In genomic region chr16:87076950-87077749, GRCh38 we compare ENCODE assay signal across 9 cellular contexts.
DNase-seq lines count a peak whose midpoint lies in the region; ATAC-seq and TF ChIP-seq lines count a peak whose summit lies in the region.
"Had no signal": no experiment of that assay in that cellular context is flagged by ENCODE, and none has a peak within 500 bp of the region (broad histone marks: within the 10 kb centered on the region; RNA-seq: fewer than 3 reads in every experiment).

No MANE protein-coding gene starts in this region.

- peaks cover 14% of the 10 kb centered on the region for H3K9me3 Mint-ChIP-seq in activated CD4-positive, alpha-beta T cell treated with anti-CD3 and anti-CD28 coated beads, Interleukin-2, amount 10 ng/mL, durations not matched to agents 24 days and 14 days

- no peaks in the 10 kb centered on the region for H3K4me1 Mint-ChIP-seq in activated CD4-positive, alpha-beta T cell treated with anti-CD3 and anti-CD28 coated beads, Interleukin-2, amount 10 ng/mL, durations not matched to agents 24 days and 14 days

- no peaks in the 10 kb centered on the region for H3K79me1 ChIP-seq in IMR-90 (ENCODE audit: low read depth in 1 of 2, low read length in 2 of 2)

- TF ChIP-seq RAD21 in IMR-90 (IDR thresholded peaks at IDR 0.05; ENCODE audit: low read length): peak; percentile 67

- no peak overlapping the region for H2BK5ac ChIP-seq in IMR-90 (ENCODE audit: low read depth, low read length, poor library complexity, severe bottlenecking)

- no peak overlapping the region for H3K18ac ChIP-seq in IMR-90 (ENCODE audit: low read depth, low read length)

- no TSS peak for BruUV-seq in IMR-90 (replicated peaks; lab: Mats Ljungman, UMichigan)

- H4K20me1 ChIP-seq in IMR-90 (ENCODE audit: insufficient read depth, low read length) (no peaks in the 10 kb centered on the region), smooth muscle cell (ENCODE audit: low read depth) (no peaks in the 10 kb centered on the region)

- no peak overlapping the region for H4K5ac ChIP-seq in IMR-90 (ENCODE audit: low read depth, low read length)

- H3K27ac ChIP-seq in IMR-90 (ENCODE audit: insufficient read depth, low read length): no peak overlapping the region
- no peak overlapping the region for H3K27ac ChIP-seq in smooth muscle cell (ENCODE audit: low read depth)

- H2BK20ac ChIP-seq in IMR-90 (ENCODE audit: low read depth, low read length): no peak overlapping the region

- H4K91ac ChIP-seq in IMR-90 (ENCODE audit: insufficient read depth, low read depth, low read length): no peak overlapping the region

- dilution Hi-C loops in IMR-90 (cut with HindIII; ENCODE audit: low sequenced_read_pairs, unreplicated experiment): no loop called here

- peak; percentile 78 for ATAC-seq in IMR-90 (ENCODE audit: low read depth)
- no peak for ATAC-seq in GM18519 (IDR thresholded peaks at IDR 0.05; ENCODE audit: low FRiP score, unreplicated experiment)
- ATAC-seq: CD8-positive, alpha-beta T cell had no signal

- no peak overlapping the region for H3K23ac ChIP-seq in IMR-90 (ENCODE audit: low read depth, low read length)

- H3K27ac Mint-ChIP-seq in activated CD4-positive, alpha-beta T cell treated with anti-CD3 and anti-CD28 coated beads, Interleukin-2, amount 10 ng/mL, durations not matched to agents 24 days and 14 days: no peak overlapping the region
- H3K27ac Mint-ChIP-seq: CD8-positive, alpha-beta T cell had no signal

- in situ Hi-C loops in IMR-90 (cut with MboI; ENCODE audit: low sequenced_read_pairs): loop anchor here (10.0 kb wide), 1 partner anchor 198 kb away; no protein-coding TSS in a partner anchor

- H3K4me3 ChIP-seq in IMR-90 (ENCODE audit: insufficient read depth, low read depth, low read length) (no peak overlapping the region), smooth muscle cell (no peak overlapping the region)

- WGBS in IMR-90 (ENCODE audit: extremely low coverage in 2 of 2, insufficient read length in 1 of 2), 2 experiments: 59% methylated on average over 7 of the region's 13 CpGs; no CpG with 5 or more reads in 1 of the 2 experiments
- WGBS in smooth muscle cell (ENCODE audit: low lambda C conversion rate): 55% methylated on average over 13 of the region's 13 CpGs

- POLR2A ChIA-PET in IMR-90 (lab: Charles Lee; ENCODE audit: unreplicated experiment): no interaction called here

- no peak overlapping the region for H3K14ac ChIP-seq in IMR-90 (replicated peaks; ENCODE audit: low read depth, low read length)

- no peak overlapping the region for H4K8ac ChIP-seq in IMR-90 (ENCODE audit: low read depth in 2 of 2, low read length in 2 of 2)

- H2AK5ac ChIP-seq in IMR-90 (ENCODE audit: low read depth, low read length): no peak overlapping the region

- DNase-seq in NCI-H2107 treated with DMSO at 0.1 percent for 48 hours (lab: John Stamatoyannopoulos, UW; ENCODE audit: unreplicated experiment): peak; percentile 13
- DNase-seq in NCI-H2107 (lab: John Stamatoyannopoulos, UW): no peak
- peak; percentile 55 for DNase-seq in IMR-90
- DNase-seq in activated CD4-positive, alpha-beta T cell treated with anti-CD3 and anti-CD28 coated beads, Interleukin-2, amount 10 ng/mL, durations not matched to agents 24 days and 14 days: peak; percentile 81
- peak; percentile 32 for DNase-seq in germinal center (ENCODE audit: low spot score)
- DNase-seq in smooth muscle cell (lab: John Stamatoyannopoulos, UW; ENCODE audit: unreplicated experiment): no peak
- DNase-seq in DMS79 (lab: John Stamatoyannopoulos, UW): no peak

- CTCF ChIA-PET in IMR-90 (lab: Yijun Ruan, JAX): interaction anchor here (0.8 to 2.3 kb wide), 3 partner anchors 10 to 14 kb away, joined by 3 to 7 read pairs (median 3); no protein-coding TSS in a partner anchor

- no peak overlapping the region for H3K4me3 Mint-ChIP-seq in activated CD4-positive, alpha-beta T cell treated with anti-CD3 and anti-CD28 coated beads, Interleukin-2, amount 10 ng/mL, durations not matched to agents 24 days and 14 days
- H3K4me3 Mint-ChIP-seq: CD8-positive, alpha-beta T cell had no signal

- H2AFZ ChIP-seq in IMR-90 (replicated peaks; ENCODE audit: low read length, poor library complexity): peak overlapping the region; percentile 16
- no peak overlapping the region for H2AFZ ChIP-seq in smooth muscle cell (ENCODE audit: low read depth)

- no peaks in the 10 kb centered on the region for H3K9me1 ChIP-seq in IMR-90 (ENCODE audit: insufficient read depth, low read length)

- H3K36me3 ChIP-seq in IMR-90 (ENCODE audit: control insufficient read depth, insufficient read depth, low read length) (no peaks in the 10 kb centered on the region), smooth muscle cell (ENCODE audit: low read depth) (no peaks in the 10 kb centered on the region)

- TF ChIP-seq CTCF in IMR-90 (conservative IDR thresholded peaks at IDR 0.05; ENCODE audit: low read depth, low read length): peak; percentile 64
- TF ChIP-seq CTCF in smooth muscle cell (IDR thresholded peaks at IDR 0.05; ENCODE audit: borderline replicate concordance, insufficient read depth, poor library complexity, severe bottlenecking): peak; percentile 50

- no peaks in the 10 kb centered on the region for H3F3A ChIP-seq in smooth muscle cell (ENCODE audit: low read depth)

- no peaks in the 10 kb centered on the region for H3K27me3 Mint-ChIP-seq in activated CD4-positive, alpha-beta T cell treated with anti-CD3 and anti-CD28 coated beads, Interleukin-2, amount 10 ng/mL, durations not matched to agents 24 days and 14 days

- H3K9me3 ChIP-seq in IMR-90 (ENCODE audit: control insufficient read depth, insufficient read depth, low read length) (peaks cover 16% of the 10 kb centered on the region), smooth muscle cell (replicated peaks; ENCODE audit: low read depth) (peaks cover 11% of the 10 kb centered on the region)

- no peak overlapping the region for H2AK9ac ChIP-seq in IMR-90 (replicated peaks; ENCODE audit: low read depth, low read length, poor library complexity)

- no peak overlapping the region for H2BK120ac ChIP-seq in IMR-90 (ENCODE audit: low read depth, low read length)

- no peak for TF ChIP-seq POLR2A in IMR-90 (IDR thresholded peaks at IDR 0.05; ENCODE audit: low read depth, low read length)

- H3K4me2 ChIP-seq in IMR-90 (ENCODE audit: low read depth, low read length) (no peak overlapping the region), smooth muscle cell (no peak overlapping the region)

- H3K36me3 Mint-ChIP-seq in activated CD4-positive, alpha-beta T cell treated with anti-CD3 and anti-CD28 coated beads, Interleukin-2, amount 10 ng/mL, durations not matched to agents 24 days and 14 days (ENCODE audit: low read depth): peaks cover 2% of the 10 kb centered on the region
- H3K36me3 Mint-ChIP-seq: CD8-positive, alpha-beta T cell had no signal

- H3K27me3 ChIP-seq in IMR-90 (ENCODE audit: control insufficient read depth, insufficient read depth, low read length) (peaks cover 14% of the 10 kb centered on the region), smooth muscle cell (ENCODE audit: low read depth) (no peaks in the 10 kb centered on the region)

- H2BK15ac ChIP-seq in IMR-90 (ENCODE audit: low read depth, low read length): no peak overlapping the region

- intact Hi-C loops in IMR-90 (cut with micrococcal nuclease): no loop called here
- intact Hi-C loops in activated CD4-positive, alpha-beta T cell treated with anti-CD3 and anti-CD28 coated beads, Interleukin-2, amount 10 ng/mL, durations not matched to agents 24 days and 14 days (cut with micrococcal nuclease): no loop called here

- H3K4ac ChIP-seq in IMR-90 (ENCODE audit: low read depth, low read length): no peak overlapping the region

- no peaks in the 10 kb centered on the region for H3K79me2 ChIP-seq in smooth muscle cell (ENCODE audit: low read depth)

- no peak overlapping the region for H3K56ac ChIP-seq in IMR-90 (ENCODE audit: extremely low read depth, insufficient read depth, low read length)

- H3K4me1 ChIP-seq in IMR-90 (ENCODE audit: control insufficient read depth, insufficient read depth, low read length): no peaks in the 10 kb centered on the region
- peaks cover 7% of the 10 kb centered on the region for H3K4me1 ChIP-seq in smooth muscle cell (ENCODE audit: low read depth)

- no peak overlapping the region for H3K9ac ChIP-seq in IMR-90 (ENCODE audit: low read depth, low read length)
- H3K9ac ChIP-seq in smooth muscle cell (ENCODE audit: low read depth): no peak overlapping the region

TF ChIP-seq in IMR-90, 13 proteins besides CTCF, POLR2A, EP300 and RAD21:
- TF ChIP-seq MAZ (IDR thresholded peaks at IDR 0.05; ENCODE audit: borderline replicate concordance, low read depth, low read length) (0 out of 2 replicates have a peak, but pooled peaks have one; percentile 16), SMC3 (IDR thresholded peaks at IDR 0.05; ENCODE audit: low read depth, low read length) (peak; percentile 55), MAFK (IDR thresholded peaks at IDR 0.05; ENCODE audit: low read depth, low read length) (no peak)
TF ChIP-seq in IMR-90: peak in this region for 2.

Comparison
In these comparisons a context has a peak if more than half of its experiments do, and no peak if none do; other contexts are left out.
1. DNase-seq: peak in NCI-H2107 treated with DMSO at 0.1 percent for 48 hours (single experiment), IMR-90 (single experiment), activated CD4-positive, alpha-beta T cell treated with anti-CD3 and anti-CD28 coated beads, Interleukin-2, amount 10 ng/mL, durations not matched to agents 24 days and 14 days (single experiment) and germinal center (single experiment); none in NCI-H2107 (single experiment), smooth muscle cell (single experiment) and DMS79 (single experiment).